Comparison of ENCODE assay signal across 25 cellular contexts in genomic region chr3:71778353-71778752, GRCh38. TPM values are rescaled to one million over a fixed set of nuclear protein-coding genes. Genes with fewer than 3 reads are reported as not detected.
DNase-seq lines count a peak whose midpoint lies in the region; ATAC-seq and TF ChIP-seq lines count a peak whose summit lies in the region.
"Had no signal": no experiment of that assay in that cellular context is flagged by ENCODE, and none has a peak within 500 bp of the region (broad histone marks: within the 10 kb centered on the region; RNA-seq: fewer than 3 reads in every experiment).

No MANE protein-coding gene starts in this region.

- no peak for DNase-seq in activated CD4-positive, CD25-positive, alpha-beta regulatory T cell (lab: John Stamatoyannopoulos, UW)
- no peak for DNase-seq in natural killer cell treated with Interleukin-12 subunit alpha and Interleukin-12 subunit beta and Interleukin-15 and Interleukin-18, amount 100 ng/mL, for 72 hours (ENCODE audit: low spot score)
- no peak for DNase-seq in natural killer cell
- DNase-seq in stimulated activated effector memory CD8-positive, alpha-beta T cell treated with anti-CD3 and anti-CD28 coated beads, Interleukin-12 subunit alpha, Interleukin-12 subunit beta, amount 100 ng/mL, for 72 hours (ENCODE audit: low spot score in 2 of 2) = no peak
- no peak for DNase-seq in NCI-H1436 (lab: John Stamatoyannopoulos, UW)
- DNase-seq: 8988T; C1 segment of cervical spinal cord; Calu3; CD8-positive, alpha-beta memory T cell; GDM1; KG1; MV-4-11; NCI-H187; NCI-H2107; NCI-H446 treated with DMSO at 0.1 percent for 48 hours; NCI-H526 treated with DMSO at 0.1 percent for 48 hours; PC-3; SHP77; SK-N-SH had no signal

- H3K27ac Mint-ChIP-seq in natural killer cell treated with Interleukin-12 subunit alpha and Interleukin-12 subunit beta and Interleukin-15 and Interleukin-18, amount 100 ng/mL, for 72 hours = peak overlapping the region in 1 of 2 donors; percentile 83
- H3K27ac Mint-ChIP-seq in natural killer cell = no peak overlapping the region
- no peak overlapping the region for H3K27ac Mint-ChIP-seq in activated T-helper 17 cell treated with anti-CD3 and anti-CD28 coated beads, Interleukin-2, amount 50 U/mL, for 72 hours
- H3K27ac Mint-ChIP-seq in stimulated activated effector memory CD8-positive, alpha-beta T cell treated with anti-CD3 and anti-CD28 coated beads, Interleukin-12 subunit alpha, Interleukin-12 subunit beta, amount 100 ng/mL, for 72 hours = no peak overlapping the region
- H3K27ac Mint-ChIP-seq: CD8-positive, alpha-beta memory T cell had no signal

- H3K4me3 Mint-ChIP-seq in natural killer cell treated with Interleukin-12 subunit alpha and Interleukin-12 subunit beta and Interleukin-15 and Interleukin-18, amount 100 ng/mL, for 72 hours = peak overlapping the region; percentile 58
- H3K4me3 Mint-ChIP-seq in natural killer cell = no peak overlapping the region
- peak overlapping the region; percentile 17 for H3K4me3 Mint-ChIP-seq in activated T-helper 17 cell treated with anti-CD3 and anti-CD28 coated beads, Interleukin-2, amount 50 U/mL, for 72 hours
- no peak overlapping the region for H3K4me3 Mint-ChIP-seq in stimulated activated effector memory CD8-positive, alpha-beta T cell treated with anti-CD3 and anti-CD28 coated beads, Interleukin-12 subunit alpha, Interleukin-12 subunit beta, amount 100 ng/mL, for 72 hours

- intact Hi-C loops in natural killer cell (cut with micrococcal nuclease) = no loop called here

- no peaks in the 10 kb centered on the region for H3K9me3 Mint-ChIP-seq in natural killer cell treated with Interleukin-12 subunit alpha and Interleukin-12 subunit beta and Interleukin-15 and Interleukin-18, amount 100 ng/mL, for 72 hours
- no peaks in the 10 kb centered on the region for H3K9me3 Mint-ChIP-seq in natural killer cell
- H3K9me3 Mint-ChIP-seq in activated T-helper 17 cell treated with anti-CD3 and anti-CD28 coated beads, Interleukin-2, amount 50 U/mL, for 72 hours = no peaks in the 10 kb centered on the region
- H3K9me3 Mint-ChIP-seq in stimulated activated effector memory CD8-positive, alpha-beta T cell treated with anti-CD3 and anti-CD28 coated beads, Interleukin-12 subunit alpha, Interleukin-12 subunit beta, amount 100 ng/mL, for 72 hours = no peaks in the 10 kb centered on the region
- H3K9me3 Mint-ChIP-seq: CD8-positive, alpha-beta memory T cell had no signal

- TF ChIP-seq CTCF in natural killer cell (IDR thresholded peaks at IDR 0.05) = no peak

- ATAC-seq in activated CD4-positive, CD25-positive, alpha-beta regulatory T cell treated with anti-CD3 and anti-CD28 coated beads, Interleukin-2, amount 50 U/mL, for 24 hours = peak; percentile 70 to 80
- ATAC-seq in natural killer cell treated with Interleukin-12 subunit alpha and Interleukin-12 subunit beta and Interleukin-15 and Interleukin-18, amount 100 ng/mL, for 72 hours = peak in 1 of 2 donors; percentile 65
- no peak for ATAC-seq in natural killer cell
- ATAC-seq in activated T-helper 17 cell treated with anti-CD3 and anti-CD28 coated beads, Interleukin-2, amount 50 U/mL, for 72 hours (replicated peaks) = peak; percentile 84
- peak; percentile 90 for ATAC-seq in stimulated activated effector memory CD8-positive, alpha-beta T cell treated with anti-CD3 and anti-CD28 coated beads, Interleukin-12 subunit alpha, Interleukin-12 subunit beta, amount 100 ng/mL, for 72 hours
- no peak for ATAC-seq in HG03521 (IDR thresholded peaks at IDR 0.05; ENCODE audit: unreplicated experiment)
- ATAC-seq: PC-3 had no signal

- peaks cover 10 to 17% of the 10 kb centered on the region in 2 donors for H3K27me3 Mint-ChIP-seq in natural killer cell treated with Interleukin-12 subunit alpha and Interleukin-12 subunit beta and Interleukin-15 and Interleukin-18, amount 100 ng/mL, for 72 hours
- H3K27me3 Mint-ChIP-seq in natural killer cell (ENCODE audit: low read depth in 2 of 2) = peaks cover 15 to 31% of the 10 kb centered on the region in 2 donors
- H3K27me3 Mint-ChIP-seq in activated T-helper 17 cell treated with anti-CD3 and anti-CD28 coated beads, Interleukin-2, amount 50 U/mL, for 72 hours = peaks cover 38% of the 10 kb centered on the region

- H3K36me3 Mint-ChIP-seq in natural killer cell treated with Interleukin-12 subunit alpha and Interleukin-12 subunit beta and Interleukin-15 and Interleukin-18, amount 100 ng/mL, for 72 hours = no peaks in the 10 kb centered on the region
- no peaks in the 10 kb centered on the region for H3K36me3 Mint-ChIP-seq in natural killer cell
- H3K36me3 Mint-ChIP-seq in activated T-helper 17 cell treated with anti-CD3 and anti-CD28 coated beads, Interleukin-2, amount 50 U/mL, for 72 hours (ENCODE audit: low read depth) = no peaks in the 10 kb centered on the region
- no peaks in the 10 kb centered on the region for H3K36me3 Mint-ChIP-seq in stimulated activated effector memory CD8-positive, alpha-beta T cell treated with anti-CD3 and anti-CD28 coated beads, Interleukin-12 subunit alpha, Interleukin-12 subunit beta, amount 100 ng/mL, for 72 hours
- H3K36me3 Mint-ChIP-seq: CD8-positive, alpha-beta memory T cell had no signal

- H3K4me1 Mint-ChIP-seq in natural killer cell treated with Interleukin-12 subunit alpha and Interleukin-12 subunit beta and Interleukin-15 and Interleukin-18, amount 100 ng/mL, for 72 hours (ENCODE audit: low read depth in 2 of 2) = peaks cover 7 to 22% of the 10 kb centered on the region in 2 donors
- peaks cover 13 to 16% of the 10 kb centered on the region in 2 donors for H3K4me1 Mint-ChIP-seq in natural killer cell
- H3K4me1 Mint-ChIP-seq in activated T-helper 17 cell treated with anti-CD3 and anti-CD28 coated beads, Interleukin-2, amount 50 U/mL, for 72 hours = peaks cover 6% of the 10 kb centered on the region
- H3K4me1 Mint-ChIP-seq in stimulated activated effector memory CD8-positive, alpha-beta T cell treated with anti-CD3 and anti-CD28 coated beads, Interleukin-12 subunit alpha, Interleukin-12 subunit beta, amount 100 ng/mL, for 72 hours = peaks cover 10% of the 10 kb centered on the region

RNA-seq across cellular contexts. Expression of gene PROK2, which starts 6.6 kb away (rescaled TPM):
- total RNA-seq in natural killer cell treated with Interleukin-12 subunit alpha and Interleukin-12 subunit beta and Interleukin-15 and Interleukin-18, amount 100 ng/mL, for 72 hours = 1 to 10 TPM in 1 of 2 donors, not detected in 1; 7.2 TPM
- total RNA-seq in natural killer cell = 1 to 10 TPM in 1 of 3 donors, under 1 TPM in 1, not detected in 1; 0.54 to 8.7 TPM
- 1 to 10 TPM in 1 of 2 donors, under 1 TPM in 1; 0.61 to 4.6 TPM for total RNA-seq in activated T-helper 17 cell treated with anti-CD3 and anti-CD28 coated beads, Interleukin-2, amount 50 U/mL, for 72 hours
- total RNA-seq: Calu3, H4, HT-29, PC-3, RPMI7951 had no signal

RNA-seq across cellular contexts. Expression of gene GPR27, which starts 24.7 kb away (rescaled TPM):
- 1 to 10 TPM in 1 of 2 donors, not detected in 1; 4.5 TPM for total RNA-seq in natural killer cell treated with Interleukin-12 subunit alpha and Interleukin-12 subunit beta and Interleukin-15 and Interleukin-18, amount 100 ng/mL, for 72 hours
- total RNA-seq in natural killer cell = 1 to 10 TPM in 1 of 3 donors, under 1 TPM in 1, not detected in 1; 0.14 to 2.8 TPM
- total RNA-seq in activated T-helper 17 cell treated with anti-CD3 and anti-CD28 coated beads, Interleukin-2, amount 50 U/mL, for 72 hours = 1 to 10 TPM in 1 of 2 donors, under 1 TPM in 1; 0.32 to 2.5 TPM
- total RNA-seq: H4, HT-29, RPMI7951 had no signal

RNA-seq across cellular contexts. Expression of gene EIF4E3, which starts 53.2 kb away (rescaled TPM):
- 10 to 100 TPM; 20.4 to 24.0 TPM for total RNA-seq in natural killer cell treated with Interleukin-12 subunit alpha and Interleukin-12 subunit beta and Interleukin-15 and Interleukin-18, amount 100 ng/mL, for 72 hours
- total RNA-seq in natural killer cell = 10 to 100 TPM; 44.9 to 52.2 (median 46.7) TPM
- total RNA-seq in activated T-helper 17 cell treated with anti-CD3 and anti-CD28 coated beads, Interleukin-2, amount 50 U/mL, for 72 hours = 10 to 100 TPM; 25.3 to 27.4 TPM

Comparison
In these comparisons a context has a peak if more than half of its experiments do, and no peak if none do; other contexts are left out.
1. H3K4me3 Mint-ChIP-seq: peak in natural killer cell treated with Interleukin-12 subunit alpha and Interleukin-12 subunit beta and Interleukin-15 and Interleukin-18, amount 100 ng/mL, for 72 hours (single experiment) and activated T-helper 17 cell treated with anti-CD3 and anti-CD28 coated beads, Interleukin-2, amount 50 U/mL, for 72 hours (single experiment); none in natural killer cell (single experiment) and stimulated activated effector memory CD8-positive, alpha-beta T cell treated with anti-CD3 and anti-CD28 coated beads, Interleukin-12 subunit alpha, Interleukin-12 subunit beta, amount 100 ng/mL, for 72 hours (single experiment).
2. ATAC-seq: peak in activated CD4-positive, CD25-positive, alpha-beta regulatory T cell treated with anti-CD3 and anti-CD28 coated beads, Interleukin-2, amount 50 U/mL, for 24 hours (2 of 2), activated T-helper 17 cell treated with anti-CD3 and anti-CD28 coated beads, Interleukin-2, amount 50 U/mL, for 72 hours (single experiment) and stimulated activated effector memory CD8-positive, alpha-beta T cell treated with anti-CD3 and anti-CD28 coated beads, Interleukin-12 subunit alpha, Interleukin-12 subunit beta, amount 100 ng/mL, for 72 hours (single experiment); none in natural killer cell (0 of 3) and HG03521 (single experiment).